In the genomic region with DNA sequence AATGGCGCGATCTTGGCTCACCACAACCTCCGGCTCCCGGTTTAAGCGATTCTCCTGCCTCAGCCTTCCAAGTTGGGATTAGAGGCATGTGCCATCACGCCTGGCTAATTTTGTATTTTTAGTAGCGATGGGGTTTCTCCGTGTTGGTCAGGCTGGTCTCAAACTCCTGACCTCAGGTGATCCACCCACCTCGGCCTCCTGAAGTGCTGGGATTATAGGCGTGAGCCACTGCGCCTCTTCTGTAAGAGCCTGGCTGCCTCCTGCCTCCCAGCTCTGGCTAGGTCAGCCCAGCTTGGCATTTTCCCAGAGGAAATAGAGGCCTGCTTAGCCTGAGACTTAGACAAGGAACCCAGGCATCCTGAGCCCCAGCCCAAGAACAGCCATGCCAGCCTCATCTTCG, we compare ENCODE assay signal across 14 cellular contexts. TPM values are rescaled to one million over a fixed set of nuclear protein-coding genes. Genes with fewer than 3 reads are reported as not detected.
A peak's percentile ranks its signal among the peaks of the same experiment; 100 is the strongest.
DNase-seq lines count a peak whose midpoint lies in the region; ATAC-seq, FAIRE-seq and TF ChIP-seq lines count a peak whose summit lies in the region.
"Not testable (repeated sequence)": the region's sequence is repeated elsewhere in the genome, so short reads cannot be mapped to it uniquely, and the experiment has no call there.
"Had no signal": no experiment of that assay in that cellular context is flagged by ENCODE, and none has a peak within 500 bp of the region (broad histone marks: within the 10 kb centered on the region; RNA-seq: fewer than 3 reads in every experiment).

No MANE protein-coding gene starts in this region.

- H3K4me1 ChIP-seq in OCI-LY7 (ENCODE audit: insufficient read depth, low read length, poor library complexity, severe bottlenecking), result peaks cover 76% of the 10 kb centered on the region
- peaks cover 48% of the 10 kb centered on the region for H3K4me1 ChIP-seq in GM12878 (ENCODE audit: control insufficient read depth, insufficient read depth, low read length)
- H3K4me1 ChIP-seq in esophagus squamous epithelium, result peaks cover 84 to 92% (median 85%) of the 10 kb centered on the region in 3 donors
- H3K4me1 ChIP-seq in mucosa of stomach (ENCODE audit: control insufficient read depth, insufficient read depth, low read length), result peaks cover 84% of the 10 kb centered on the region
- peaks cover 87 to 92% (median 90%) of the 10 kb centered on the region in 4 donors for H3K4me1 ChIP-seq in upper lobe of left lung

- ATAC-seq in activated CD8-positive, alpha-beta T cell treated with anti-CD3 and anti-CD28 coated beads, Interleukin-2, amount 10 ng/mL, durations not matched to agents 7 days and 5 days; GM12878; upper lobe of left lung (ENCODE audit: low FRiP score in 2 of 2): not testable (repeated sequence)

- H3K27ac ChIP-seq in OCI-LY7 (ENCODE audit: low read depth, low read length, poor library complexity, severe bottlenecking), result peak overlapping the region; percentile 99
- peak overlapping the region; percentile 96 for H3K27ac ChIP-seq in GM12878 (ENCODE audit: control insufficient read depth, insufficient read depth)
- H3K27ac ChIP-seq in esophagus squamous epithelium, result peak overlapping the region; percentile 78 to 99 (median 92)
- H3K27ac ChIP-seq in skin epidermis, result peak overlapping the region; percentile 52 to 100 (median 91)
- peak overlapping the region; percentile 88 to 99 (median 96) for H3K27ac ChIP-seq in upper lobe of left lung

- CTCF ChIA-PET in OCI-LY7 (lab: Charles Lee; ENCODE audit: unreplicated experiment), result interaction anchor here (0.6 to 0.7 kb wide), 2 partner anchors 8 to 11 kb away, joined by 3 read pairs; no protein-coding TSS in a partner anchor
- CTCF ChIA-PET in activated CD8-positive, alpha-beta T cell treated with anti-CD3 and anti-CD28 coated beads, Interleukin-2, amount 10 ng/mL, durations not matched to agents 7 days and 5 days (lab: Charles Lee), result interaction anchor here (0.7 to 25.5 kb wide), 6 partner anchors 3 to 152 kb away, joined by 3 to 1683 read pairs (median 38); a partner anchor contains a TSS
- CTCF ChIA-PET in GM12878 (lab: Yijun Ruan, JAX), result interaction anchor here (1.2 to 25.9 kb wide), 5 partner anchors 10 to 115 kb away, joined by 3 to 1288 read pairs (median 23); a partner anchor contains a TSS

- TF ChIP-seq POLR2A in GM12878 (IDR thresholded peaks at IDR 0.05; ENCODE audit: low read depth, low read length); esophagus squamous epithelium (IDR thresholded peaks at IDR 0.05); upper lobe of left lung (IDR thresholded peaks at IDR 0.05): not testable (repeated sequence)

- H3K27me3 Mint-ChIP-seq in activated CD8-positive, alpha-beta T cell treated with anti-CD3 and anti-CD28 coated beads, Interleukin-2, amount 10 ng/mL, durations not matched to agents 7 days and 5 days (ENCODE audit: low read depth), result not testable (repeated sequence)

- TF ChIP-seq EP300 in GM12878 (IDR thresholded peaks at IDR 0.05; ENCODE audit: borderline replicate concordance in 1 of 2, control insufficient read depth in 1 of 2, low read depth in 2 of 2, low read length in 2 of 2); upper lobe of left lung (IDR thresholded peaks at IDR 0.05): not testable (repeated sequence)

- BruUV-seq in OCI-LY7 (replicated peaks; lab: Mats Ljungman, UMichigan) (TSS peak; percentile 44), GM12878 (replicated peaks; lab: Mats Ljungman, UMichigan) (TSS peak; percentile 30)

- H3K36me3 ChIP-seq in OCI-LY7 (ENCODE audit: insufficient read depth, low read length), result peaks cover 67% of the 10 kb centered on the region
- not testable (repeated sequence) for H3K36me3 ChIP-seq in GM12878 (ENCODE audit: control insufficient read depth in 2 of 2, insufficient read depth in 2 of 2, low read length in 1 of 2); esophagus squamous epithelium; mucosa of stomach (ENCODE audit: control insufficient read depth, insufficient read depth, low read length); upper lobe of left lung

- H3K9me3 Mint-ChIP-seq in activated CD8-positive, alpha-beta T cell treated with anti-CD3 and anti-CD28 coated beads, Interleukin-2, amount 10 ng/mL, durations not matched to agents 7 days and 5 days (ENCODE audit: insufficient read depth), result not testable (repeated sequence)

- peak overlapping the region; percentile 90 for H3K4me3 Mint-ChIP-seq in activated CD8-positive, alpha-beta T cell treated with anti-CD3 and anti-CD28 coated beads, Interleukin-2, amount 10 ng/mL, durations not matched to agents 7 days and 5 days

- RAD21 ChIA-PET in GM12878 (lab: Charles Lee; ENCODE audit: unreplicated experiment), result interaction anchor here (22.9 to 25.2 kb wide), 2 partner anchors 4 to 6 kb away, joined by 1186 read pairs; a partner anchor contains a TSS

- POLR2A ChIA-PET in OCI-LY7 (lab: Charles Lee), result interaction anchor here (11.8 kb wide), 1 partner anchor 10 kb away, joined by 221 read pairs; a partner anchor contains a TSS
- POLR2A ChIA-PET in activated CD8-positive, alpha-beta T cell treated with anti-CD3 and anti-CD28 coated beads, Interleukin-2, amount 10 ng/mL, durations not matched to agents 7 days and 5 days (lab: Charles Lee), result interaction anchor here (1.0 to 23.0 kb wide), 3 partner anchors 6 to 240 kb away, joined by 4 to 670 read pairs (median 670); a partner anchor contains a TSS
- POLR2A ChIA-PET in GM12878 (lab: Charles Lee), result interaction anchor here (0.6 to 14.2 kb wide), 5 partner anchors 9 to 153 kb away, joined by 3 to 602 read pairs (median 4); a partner anchor contains a TSS

- intact Hi-C loops in OCI-LY7 (cut with micrococcal nuclease; ENCODE audit: unreplicated experiment) (loop anchor here (5.0 kb wide), 2 partner anchors 221 to 666 kb away; a partner anchor contains a TSS), GM12878 (cut with micrococcal nuclease; ENCODE audit: unreplicated experiment) (loop anchor here (2.0 to 5.0 kb wide), 2 partner anchors 244 to 389 kb away; a partner anchor contains a TSS)
- intact Hi-C loops in esophagus squamous epithelium (cut with DNase I), result not testable (repeated sequence)

- H3K4me2 ChIP-seq in OCI-LY7 (ENCODE audit: low read length), result peak overlapping the region; percentile 92
- peak overlapping the region; percentile 67 for H3K4me2 ChIP-seq in GM12878 (ENCODE audit: control insufficient read depth, insufficient read depth)

- H3K79me2 ChIP-seq in OCI-LY7 (ENCODE audit: insufficient read depth, low read depth, low read length) (peaks cover 87% of the 10 kb centered on the region), GM12878 (ENCODE audit: control insufficient read depth, insufficient read depth, low read length) (peaks cover 92% of the 10 kb centered on the region)

- not testable (repeated sequence) for FAIRE-seq in GM12878 (lab: Jason Lieb, UNC)

- not testable (repeated sequence) for TF ChIP-seq RAD21 in GM12878 (IDR thresholded peaks at IDR 0.05; ENCODE audit: insufficient read depth, low read depth, low read length)

- peak overlapping the region; percentile 99 for H3K27ac Mint-ChIP-seq in activated CD8-positive, alpha-beta T cell treated with anti-CD3 and anti-CD28 coated beads, Interleukin-2, amount 10 ng/mL, durations not matched to agents 7 days and 5 days

- peaks cover 56% of the 10 kb centered on the region for H3K4me1 Mint-ChIP-seq in activated CD8-positive, alpha-beta T cell treated with anti-CD3 and anti-CD28 coated beads, Interleukin-2, amount 10 ng/mL, durations not matched to agents 7 days and 5 days (ENCODE audit: low read depth)

- H3K36me3 Mint-ChIP-seq in activated CD8-positive, alpha-beta T cell treated with anti-CD3 and anti-CD28 coated beads, Interleukin-2, amount 10 ng/mL, durations not matched to agents 7 days and 5 days (ENCODE audit: low read depth), result peaks cover 74% of the 10 kb centered on the region

- SMC1A ChIA-PET in GM12878 (lab: Charles Lee; ENCODE audit: uncharacterized antibody, unreplicated experiment), result interaction anchor here (2.4 to 15.7 kb wide), 5 partner anchors 9 to 401 kb away, joined by 7 to 811 read pairs (median 23); a partner anchor contains a TSS

- H3K9ac ChIP-seq in GM12878 (ENCODE audit: control insufficient read depth, insufficient read depth, low read length), result peak overlapping the region; percentile 82
- peak overlapping the region; percentile 19 for H3K9ac ChIP-seq in mucosa of stomach (ENCODE audit: low read length)

- H3K27me3 ChIP-seq in GM12878 (replicated peaks in 1 of 2; ENCODE audit: control insufficient read depth in 2 of 2, insufficient read depth in 2 of 2, low read length in 1 of 2); esophagus squamous epithelium; mucosa of stomach (ENCODE audit: control insufficient read depth, insufficient read depth, low read length); upper lobe of left lung: not testable (repeated sequence)

- DNase-seq in OCI-LY7 (ENCODE audit: low spot score); activated CD8-positive, alpha-beta T cell treated with anti-CD3 and anti-CD28 coated beads, Interleukin-2, amount 10 ng/mL, durations not matched to agents 7 days and 5 days; GM12878 (ENCODE audit: low read depth, low spot score); esophagus squamous epithelium (lab: John Stamatoyannopoulos, UW); upper lobe of left lung: not testable (repeated sequence)

- H2AFZ ChIP-seq in OCI-LY7 (ENCODE audit: low read length); GM12878 (ENCODE audit: control insufficient read depth, low read depth, low read length): not testable (repeated sequence)

- not testable (repeated sequence) for H3K9me2 ChIP-seq in OCI-LY7 (ENCODE audit: insufficient read depth, low read length)

- H4K20me1 ChIP-seq in OCI-LY7 (ENCODE audit: insufficient read depth, low read length); GM12878 (ENCODE audit: control insufficient read depth, insufficient read depth): not testable (repeated sequence)

- in situ Hi-C loops in GM12878 (cut with MboI), result not testable (repeated sequence)

- TF ChIP-seq CTCF in OCI-LY7 (conservative IDR thresholded peaks at IDR 0.05; ENCODE audit: low read length); GM12878 (IDR thresholded peaks at IDR 0.05 in 2 of 3, conservative IDR thresholded peaks at IDR 0.05 in 1 of 3; ENCODE audit: control insufficient read depth in 2 of 3, extremely low read depth in 1 of 3, insufficient read depth in 1 of 3, low read depth in 3 of 3, low read length in 3 of 3); esophagus squamous epithelium (IDR thresholded peaks at IDR 0.05); upper lobe of left lung (IDR thresholded peaks at IDR 0.05): not testable (repeated sequence)

- WGBS in GM12878 (ENCODE audit: insufficient coverage, insufficient replicate concordance, low lambda C conversion rate, missing lambda C conversion rate), result 2% methylated on average over 11 of the region's 12 CpGs
- WGBS in esophagus squamous epithelium, 2 donors, result 24 to 40% methylated on average over 2 to 7 of the region's 12 CpGs
- 73 to 81% methylated on average over 3 to 12 of the region's 12 CpGs for WGBS in upper lobe of left lung, 2 donors

- H3K9me3 ChIP-seq in OCI-LY7 (ENCODE audit: low read length); GM12878 (replicated peaks; ENCODE audit: control insufficient read depth, insufficient read depth, low read length); esophagus squamous epithelium; mucosa of stomach (ENCODE audit: control insufficient read depth, low read length); upper lobe of left lung: not testable (repeated sequence)

- H3K4me3 ChIP-seq in GM08714 (ENCODE audit: low read length) (peak overlapping the region; percentile 93; the same call in 1 of the 2 replicates), OCI-LY7 (ENCODE audit: low read depth, low read length, poor library complexity, severe bottlenecking) (peak overlapping the region; percentile 97), GM12878 (peak overlapping the region; percentile 94), esophagus squamous epithelium (peak overlapping the region in 3 of 4 donors; percentile 11 to 96 (median 84)), skin epidermis (peak overlapping the region in 2 of 7 experiments; percentile 5 to 11), upper lobe of left lung (peak overlapping the region in 1 of 4 donors; percentile 27)
- H3K4me3 ChIP-seq in mucosa of stomach (ENCODE audit: low read length), result not testable (repeated sequence)

RNA-seq across cellular contexts. Expression of a gene that starts 4.2 kb away (rescaled TPM):
- total RNA-seq in OCI-LY7 (2014; rRNA removed; shearing (Covaris generic)), result 106 and 112 TPM in 2 replicates
- 318 and 355 TPM in 2 replicates for total RNA-seq in OCI-LY7 (2022)
- total RNA-seq in activated CD8-positive, alpha-beta T cell treated with anti-CD3 and anti-CD28 coated beads, Interleukin-2, amount 10 ng/mL, durations not matched to agents 7 days and 5 days, result 100 to 1,000 TPM; 314 to 330 TPM
- total RNA-seq in GM12878 (2013; cell fraction: nucleolus; rRNA removed), result 239 and 258 TPM in 2 replicates
- total RNA-seq in GM12878 (2014; rRNA removed), result 70.9 and 77.3 TPM in 2 replicates
- total RNA-seq in GM12878 (2014; rRNA removed; fragmentation: Illumina TruSeq; extraction: Trizol), result 68.1 and 70.9 TPM in 2 replicates
- total RNA-seq in GM12878 (2021), result 313 and 327 TPM in 2 replicates
- polyA plus RNA-seq in GM12878 (2011; ENCODE audit: low read depth), result 88.8 TPM
- polyA plus RNA-seq in GM12878 (2011; rRNA removed), result 54.2 and 107 TPM in 2 replicates
- 137 and 141 TPM in 2 replicates for polyA plus RNA-seq in GM12878 (2011; cell fraction: cytosol; rRNA removed)
- polyA plus RNA-seq in GM12878 (2011; cell fraction: nucleus; rRNA removed), result 436 and 515 TPM in 2 replicates
- polyA plus RNA-seq in GM12878 (2012), result 170 and 175 TPM in 2 replicates
- polyA plus RNA-seq in GM12878 (2014; fragmentation: Illumina TruSeq; extraction: Trizol), result 39.6 and 132 TPM in 2 replicates
- polyA plus RNA-seq in GM12878 (2014; fragmentation: Nextera tagmentation; extraction: Ambion mirVana), result 10 to 100 TPM in 1 of 2 experiments, 1 to 10 TPM in 1; 3.4 to 11.5 TPM
- polyA plus RNA-seq in GM12878 (2014; rRNA removed), result 134 and 172 TPM in 2 replicates
- 10 to 100 TPM; 53.4 to 74.3 TPM for polyA plus RNA-seq in GM12878 (2016; fragmentation: Nextera tagmentation; extraction: Ambion mirVana)
- 134 and 177 TPM in 2 replicates for polyA minus RNA-seq in GM12878 (2011; rRNA and poly(A)+ RNA removed)
- 98.8 and 103 TPM in 2 replicates for polyA minus RNA-seq in GM12878 (2011; cell fraction: cytosol; rRNA and poly(A)+ RNA removed)
- 80.9 and 166 TPM in 2 replicates for polyA minus RNA-seq in GM12878 (2011; cell fraction: nucleus; rRNA and poly(A)+ RNA removed)
- total RNA-seq in esophagus squamous epithelium, result 100 to 1,000 TPM in 1 of 4 donors, 10 to 100 TPM in 3; 30.6 to 130 (median 45.2) TPM
- 100 to 1,000 TPM in 1 of 6 donors, 10 to 100 TPM in 5; 32.7 to 104 (median 64.8) TPM for total RNA-seq in upper lobe of left lung

RNA-seq across cellular contexts. Expression of a gene that starts 26.6 kb away (rescaled TPM):
- total RNA-seq in OCI-LY7 (2014; rRNA removed; shearing (Covaris generic)), result 0.09 TPM in 1 of 2 replicates, not detected in the other
- total RNA-seq in OCI-LY7 (2022), result 0.37 and 0.38 TPM in 2 replicates
- total RNA-seq in activated CD8-positive, alpha-beta T cell treated with anti-CD3 and anti-CD28 coated beads, Interleukin-2, amount 10 ng/mL, durations not matched to agents 7 days and 5 days, result 1 to 10 TPM in 1 of 2 experiments, under 1 TPM in 1; 0.47 to 1.0 TPM
- 0.47 and 0.61 TPM in 2 replicates for total RNA-seq in GM12878 (2013; cell fraction: nucleolus; rRNA removed)
- total RNA-seq in GM12878 (2014; rRNA removed), result not detected in 2 replicates
- not detected in 2 replicates for total RNA-seq in GM12878 (2014; rRNA removed; fragmentation: Illumina TruSeq; extraction: Trizol)
- not detected in 2 replicates for total RNA-seq in GM12878 (2021)
- polyA plus RNA-seq in GM12878 (2011; ENCODE audit: low read depth), result not detected
- polyA plus RNA-seq in GM12878 (2011; rRNA removed), result not detected in 2 replicates
- polyA plus RNA-seq in GM12878 (2011; cell fraction: cytosol; rRNA removed), result not detected in 2 replicates
- polyA plus RNA-seq in GM12878 (2011; cell fraction: nucleus; rRNA removed), result 0.16 and 0.76 TPM in 2 replicates
- 0.20 and 0.32 TPM in 2 replicates for polyA plus RNA-seq in GM12878 (2012)
- polyA plus RNA-seq in GM12878 (2014; fragmentation: Illumina TruSeq; extraction: Trizol), result not detected in 2 replicates
- not detected for polyA plus RNA-seq in GM12878 (2014; fragmentation: Nextera tagmentation; extraction: Ambion mirVana)
- not detected in 2 replicates for polyA plus RNA-seq in GM12878 (2014; rRNA removed)
- polyA plus RNA-seq in GM12878 (2016; fragmentation: Nextera tagmentation; extraction: Ambion mirVana), result not detected
- 0.29 TPM in 1 of 2 replicates, not detected in the other for polyA minus RNA-seq in GM12878 (2011; rRNA and poly(A)+ RNA removed)
- polyA minus RNA-seq in GM12878 (2011; cell fraction: cytosol; rRNA and poly(A)+ RNA removed), result not detected in 2 replicates
- not detected in 2 replicates for polyA minus RNA-seq in GM12878 (2011; cell fraction: nucleus; rRNA and poly(A)+ RNA removed)
- total RNA-seq in esophagus squamous epithelium, result under 1 TPM in 1 of 4 donors, not detected in 3; 0.18 TPM
- total RNA-seq in upper lobe of left lung, result 1 to 10 TPM in 1 of 6 donors, not detected in 5; 1.0 TPM
- total RNA-seq: foreskin keratinocyte, SJCRH30, subcutaneous adipose tissue had no signal
- polyA plus RNA-seq: foreskin keratinocyte had no signal

RNA-seq across cellular contexts. Expression of a gene that starts 37.4 kb away (rescaled TPM):
- total RNA-seq in OCI-LY7 (2014; rRNA removed; shearing (Covaris generic)), result not detected in 2 replicates
- total RNA-seq in OCI-LY7 (2022), result not detected in 2 replicates
- not detected for total RNA-seq in activated CD8-positive, alpha-beta T cell treated with anti-CD3 and anti-CD28 coated beads, Interleukin-2, amount 10 ng/mL, durations not matched to agents 7 days and 5 days
- total RNA-seq in GM12878 (2013; cell fraction: nucleolus; rRNA removed), result not detected in 2 replicates
- not detected in 2 replicates for total RNA-seq in GM12878 (2014; rRNA removed)
- total RNA-seq in GM12878 (2014; rRNA removed; fragmentation: Illumina TruSeq; extraction: Trizol), result not detected in 2 replicates
- not detected in 2 replicates for total RNA-seq in GM12878 (2021)
- not detected for polyA plus RNA-seq in GM12878 (2011; ENCODE audit: low read depth)
- polyA plus RNA-seq in GM12878 (2011; rRNA removed), result 0.03 TPM in 1 of 2 replicates, not detected in the other
- polyA plus RNA-seq in GM12878 (2011; cell fraction: cytosol; rRNA removed), result not detected in 2 replicates
- not detected in 2 replicates for polyA plus RNA-seq in GM12878 (2011; cell fraction: nucleus; rRNA removed)
- polyA plus RNA-seq in GM12878 (2012), result not detected in 2 replicates
- polyA plus RNA-seq in GM12878 (2014; fragmentation: Illumina TruSeq; extraction: Trizol), result not detected in 2 replicates
- polyA plus RNA-seq in GM12878 (2014; fragmentation: Nextera tagmentation; extraction: Ambion mirVana), result not detected
- not detected in 2 replicates for polyA plus RNA-seq in GM12878 (2014; rRNA removed)
- under 1 TPM; 0.05 to 0.09 TPM for polyA plus RNA-seq in GM12878 (2016; fragmentation: Nextera tagmentation; extraction: Ambion mirVana)
- polyA minus RNA-seq in GM12878 (2011; rRNA and poly(A)+ RNA removed), result not detected in 2 replicates
- not detected in 2 replicates for polyA minus RNA-seq in GM12878 (2011; cell fraction: cytosol; rRNA and poly(A)+ RNA removed)
- polyA minus RNA-seq in GM12878 (2011; cell fraction: nucleus; rRNA and poly(A)+ RNA removed), result not detected in 2 replicates
- total RNA-seq in esophagus squamous epithelium, result not detected
- under 1 TPM in 2 of 6 donors, not detected in 4; 0.15 to 0.80 TPM for total RNA-seq in upper lobe of left lung
- total RNA-seq: adrenal gland, left colon, LHCN-M2, SJCRH30, subcutaneous adipose tissue had no signal
- polyA plus RNA-seq: adrenal gland, foreskin keratinocyte had no signal

RNA-seq across cellular contexts. Expression of a gene that starts 40.3 kb away (rescaled TPM):
- total RNA-seq in OCI-LY7 (2014; rRNA removed; shearing (Covaris generic)), result 0.35 and 0.57 TPM in 2 replicates
- total RNA-seq in OCI-LY7 (2022) (1.5 and 2.1 TPM in 2 replicates), GM12878 (2014; rRNA removed) (0.11 TPM in 1 of 2 replicates, not detected in the other), GM12878 (2014; rRNA removed; fragmentation: Illumina TruSeq; extraction: Trizol) (not detected in 2 replicates), GM12878 (2021) (not detected in 2 replicates), esophagus squamous epithelium (under 1 TPM in 1 of 4 donors, not detected in 3; 0.11 TPM), upper lobe of left lung (not detected)
- not detected for total RNA-seq in activated CD8-positive, alpha-beta T cell treated with anti-CD3 and anti-CD28 coated beads, Interleukin-2, amount 10 ng/mL, durations not matched to agents 7 days and 5 days
- total RNA-seq in GM12878 (2013; cell fraction: nucleolus; rRNA removed), result not detected in 2 replicates
- polyA plus RNA-seq in GM12878 (2011; ENCODE audit: low read depth), result not detected
- polyA plus RNA-seq in GM12878 (2011; rRNA removed) (not detected in 2 replicates), GM12878 (2014; fragmentation: Illumina TruSeq; extraction: Trizol) (not detected in 2 replicates), GM12878 (2014; fragmentation: Nextera tagmentation; extraction: Ambion mirVana) (under 1 TPM in 1 of 2 experiments, not detected in 1; 0.02 TPM), GM12878 (2014; rRNA removed) (0.04 TPM in 1 of 2 replicates, not detected in the other), GM12878 (2016; fragmentation: Nextera tagmentation; extraction: Ambion mirVana) (not detected)
- polyA plus RNA-seq in GM12878 (2011; cell fraction: cytosol; rRNA removed), result not detected in 2 replicates
- 0.16 and 0.24 TPM in 2 replicates for polyA plus RNA-seq in GM12878 (2011; cell fraction: nucleus; rRNA removed)
- polyA plus RNA-seq in GM12878 (2012), result not detected in 2 replicates
- polyA minus RNA-seq in GM12878 (2011; rRNA and poly(A)+ RNA removed), result not detected in 2 replicates
- not detected in 2 replicates for polyA minus RNA-seq in GM12878 (2011; cell fraction: cytosol; rRNA and poly(A)+ RNA removed)
- not detected in 2 replicates for polyA minus RNA-seq in GM12878 (2011; cell fraction: nucleus; rRNA and poly(A)+ RNA removed)
- total RNA-seq: foreskin keratinocyte, LHCN-M2, SJCRH30, subcutaneous adipose tissue had no signal
- polyA plus RNA-seq: foreskin keratinocyte had no signal

RNA-seq across cellular contexts. Expression of a gene that starts 56.9 kb away (rescaled TPM):
- total RNA-seq in OCI-LY7 (2014; rRNA removed; shearing (Covaris generic)), result 22.2 and 31.7 TPM in 2 replicates
- 30.2 and 46.4 TPM in 2 replicates for total RNA-seq in OCI-LY7 (2022)
- total RNA-seq in activated CD8-positive, alpha-beta T cell treated with anti-CD3 and anti-CD28 coated beads, Interleukin-2, amount 10 ng/mL, durations not matched to agents 7 days and 5 days, result 10 to 100 TPM; 56.9 to 58.0 TPM
- total RNA-seq in GM12878 (2013; cell fraction: nucleolus; rRNA removed), result 50.6 and 54.0 TPM in 2 replicates
- 28.2 and 29.4 TPM in 2 replicates for total RNA-seq in GM12878 (2014; rRNA removed)
- total RNA-seq in GM12878 (2014; rRNA removed; fragmentation: Illumina TruSeq; extraction: Trizol), result 12.3 and 14.1 TPM in 2 replicates
- 27.8 and 31.9 TPM in 2 replicates for total RNA-seq in GM12878 (2021)
- 10.4 TPM for polyA plus RNA-seq in GM12878 (2011; ENCODE audit: low read depth)
- 29.7 and 38.8 TPM in 2 replicates for polyA plus RNA-seq in GM12878 (2011; rRNA removed)
- 35.0 and 41.0 TPM in 2 replicates for polyA plus RNA-seq in GM12878 (2011; cell fraction: cytosol; rRNA removed)
- polyA plus RNA-seq in GM12878 (2011; cell fraction: nucleus; rRNA removed), result 214 and 258 TPM in 2 replicates
- 15.2 and 22.4 TPM in 2 replicates for polyA plus RNA-seq in GM12878 (2012)
- polyA plus RNA-seq in GM12878 (2014; fragmentation: Illumina TruSeq; extraction: Trizol), result 19.9 and 25.4 TPM in 2 replicates
- polyA plus RNA-seq in GM12878 (2014; fragmentation: Nextera tagmentation; extraction: Ambion mirVana), result 1 to 10 TPM in 1 of 2 experiments, under 1 TPM in 1; 0.64 to 1.4 TPM
- polyA plus RNA-seq in GM12878 (2014; rRNA removed), result 35.3 and 38.9 TPM in 2 replicates
- polyA plus RNA-seq in GM12878 (2016; fragmentation: Nextera tagmentation; extraction: Ambion mirVana), result 10 to 100 TPM; 26.2 to 28.1 TPM
- polyA minus RNA-seq in GM12878 (2011; rRNA and poly(A)+ RNA removed), result 19.2 and 19.5 TPM in 2 replicates
- 6.1 and 9.3 TPM in 2 replicates for polyA minus RNA-seq in GM12878 (2011; cell fraction: cytosol; rRNA and poly(A)+ RNA removed)
- polyA minus RNA-seq in GM12878 (2011; cell fraction: nucleus; rRNA and poly(A)+ RNA removed), result 21.8 and 23.7 TPM in 2 replicates
- 100 to 1,000 TPM in 1 of 4 donors, 10 to 100 TPM in 3; 53.3 to 113 (median 60.9) TPM for total RNA-seq in esophagus squamous epithelium
- 100 to 1,000 TPM in 1 of 6 donors, 10 to 100 TPM in 5; 40.6 to 158 (median 65.0) TPM for total RNA-seq in upper lobe of left lung
